Comparison of ENCODE assay signal across 21 cellular contexts in genomic region chr16:72084445-72084844, GRCh38. TPM values are rescaled to one million over a fixed set of nuclear protein-coding genes. Genes with fewer than 3 reads are reported as not detected.
"Had no signal": no experiment of that assay in that cellular context is flagged by ENCODE, and none has a peak within 500 bp of the region (broad histone marks: within the 10 kb centered on the region; RNA-seq: fewer than 3 reads in every experiment).

No MANE protein-coding gene starts in this region.

- H3K27me3 ChIP-seq: SJSA1 had no signal

- H3K27ac ChIP-seq: KMS-11, SJSA1, SK-N-MC had no signal

- H3K4me3 ChIP-seq: SJSA1, SK-N-MC had no signal

- H3K9ac ChIP-seq: KMS-11 had no signal

- DNase-seq: IMR-90, Kasumi-1, MM.1S, NCI-H1092 treated with DMSO at 0.1 percent for 48 hours, NCI-H1436, NCI-H187, NCI-H2029 treated with DMSO at 0.1 percent for 48 hours, NCI-H2171, NCI-H446, NCI-H510A, NCI-H524 treated with DMSO at 0.1 percent for 48 hours, NCI-H69, NCI-H774, RPMI8226, SIG-M5 had no signal

- H3K4me2 ChIP-seq: KMS-11 had no signal

- FAIRE-seq: RCC 7860 had no signal

RNA-seq across cellular contexts. Expression of gene HPR, which starts 21.4 kb away (rescaled TPM):
- total RNA-seq: HT-29, IMR-90, M059J, SJSA1 had no signal
- polyA plus RNA-seq: IMR-90 had no signal

RNA-seq across cellular contexts. Expression of gene HP, which starts 30.1 kb away (rescaled TPM):
- total RNA-seq: HT-29, IMR-90, M059J had no signal
- polyA plus RNA-seq: IMR-90 had no signal
